Comparison of ENCODE assay signal across 16 cellular contexts in the genomic region with DNA sequence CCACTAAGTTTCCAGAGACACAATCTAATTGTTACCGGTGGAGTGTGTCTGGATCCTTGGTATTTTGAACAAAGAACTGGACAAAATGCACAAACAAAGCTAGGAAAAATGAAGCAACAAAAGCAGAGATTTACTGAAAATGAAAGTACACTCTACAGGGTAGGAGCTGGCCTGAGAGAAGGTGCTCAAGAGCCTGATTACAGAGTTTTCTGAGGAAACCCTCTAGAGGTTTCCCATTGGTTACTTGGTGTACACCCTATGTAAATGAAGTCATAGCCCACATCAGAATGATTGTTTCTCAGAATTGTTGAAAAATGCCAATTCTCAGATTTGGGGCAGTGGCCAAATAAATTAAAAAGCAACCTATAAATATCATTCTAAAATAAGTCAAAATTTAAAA.
A peak's percentile ranks its signal among the peaks of the same experiment; 100 is the strongest.
DNase-seq lines count a peak whose midpoint lies in the region; ATAC-seq and TF ChIP-seq lines count a peak whose summit lies in the region.
"Had no signal": no experiment of that assay in that cellular context is flagged by ENCODE, and none has a peak within 500 bp of the region (broad histone marks: within the 10 kb centered on the region; RNA-seq: fewer than 3 reads in every experiment).

No MANE protein-coding gene starts in this region.

- TF ChIP-seq EP300 in SK-N-SH (IDR thresholded peaks at IDR 0.05; ENCODE audit: borderline replicate concordance in 1 of 2, low read depth in 1 of 2, low read length in 1 of 2), result no peak

- no peaks in the 10 kb centered on the region for H3K36me3 ChIP-seq in SK-N-SH (replicated peaks in 1 of 2; ENCODE audit: control insufficient read depth in 1 of 2, insufficient read depth in 2 of 2, low read length in 1 of 2)
- no peaks in the 10 kb centered on the region for H3K36me3 ChIP-seq in MM.1S (replicated peaks; ENCODE audit: insufficient read depth, low read length)

- TF ChIP-seq CTCF in SK-N-SH (IDR thresholded peaks at IDR 0.05) (no peak), MM.1S (IDR thresholded peaks at IDR 0.05; ENCODE audit: low read length) (no peak)

- DNase-seq in SK-N-SH (no peak), MM.1S (peak; percentile 18), SK-MEL-5 (ENCODE audit: low read depth, low spot score) (peak; percentile 68), NCI-H2081 (lab: John Stamatoyannopoulos, UW) (no peak), left cardiac atrium (no peak)
- DNase-seq: 8988T; C1 segment of cervical spinal cord; Calu3; CD4-positive, alpha-beta T cell; DMS 273 treated with DMSO at 0.1 percent for 48 hours; DMS79; EL; HCEC 1CT; HFFc6 had no signal

- H4K20me1 ChIP-seq in SK-N-SH (ENCODE audit: insufficient read depth) (no peaks in the 10 kb centered on the region), MM.1S (ENCODE audit: insufficient read depth, low read length) (no peaks in the 10 kb centered on the region)

- POLR2A ChIA-PET in SK-N-SH (lab: Yijun Ruan, JAX), result no interaction called here

- H3K27me3 ChIP-seq in SK-N-SH (ENCODE audit: insufficient read depth), result no peaks in the 10 kb centered on the region; the same call in 1 of the 2 replicates
- no peaks in the 10 kb centered on the region for H3K27me3 ChIP-seq in MM.1S (replicated peaks; ENCODE audit: insufficient read depth, low read length)

- intact Hi-C loops in left cardiac atrium (cut with DNase I), result no loop called here

- H3K4me3 ChIP-seq in SK-N-SH (ENCODE audit: low read depth in 2 of 2, low read length in 1 of 2), result no peak overlapping the region
- no peak overlapping the region for H3K4me3 ChIP-seq in MM.1S (ENCODE audit: low read length)

- H3F3A ChIP-seq in SK-N-SH (replicated peaks; ENCODE audit: insufficient read depth) (no peaks in the 10 kb centered on the region), MM.1S (ENCODE audit: insufficient read depth, low read length) (no peaks in the 10 kb centered on the region)

- ATAC-seq in SK-N-SH treated with all-trans-retinoic acid at 6 μM for 48 hours (peak; percentile 53; the same call in 1 of the 3 replicates), left cardiac atrium (no peak), HG03108 (IDR thresholded peaks at IDR 0.05; ENCODE audit: unreplicated experiment) (no peak)

- WGBS in SK-N-SH (ENCODE audit: low lambda C conversion rate), result 50% methylated on average over 1 of the region's 1 CpG

- in situ Hi-C loops in SK-MEL-5 (cut with HindIII; ENCODE audit: low pct_unique_long_range_greater_than_20kb, low sequenced_read_pairs), result no loop called here

- H3K4me2 ChIP-seq in SK-N-SH, result no peak overlapping the region
- H3K4me2 ChIP-seq in MM.1S (ENCODE audit: low read depth, low read length), result no peak overlapping the region

- no peaks in the 10 kb centered on the region for H3K79me2 ChIP-seq in SK-N-SH (ENCODE audit: insufficient read depth)
- H3K79me2 ChIP-seq in MM.1S (ENCODE audit: low read length), result no peaks in the 10 kb centered on the region

- H2AFZ ChIP-seq in SK-N-SH (ENCODE audit: low read depth), result no peak overlapping the region
- no peak overlapping the region for H2AFZ ChIP-seq in MM.1S (ENCODE audit: low read length)

- CTCF ChIA-PET in SK-N-SH (lab: Yijun Ruan, JAX), result interaction anchor here (0.6 kb wide), 1 partner anchor 86 kb away, joined by 3 read pairs; no protein-coding TSS in a partner anchor

- no peak for TF ChIP-seq RAD21 in SK-N-SH (IDR thresholded peaks at IDR 0.05; ENCODE audit: low read length)

- H3K9me3 ChIP-seq in SK-N-SH, result no peaks in the 10 kb centered on the region
- no peaks in the 10 kb centered on the region for H3K9me3 ChIP-seq in MM.1S (replicated peaks; ENCODE audit: insufficient read depth, low read length)

- no peaks in the 10 kb centered on the region for H3K9me2 ChIP-seq in SK-N-SH
- H3K9me2 ChIP-seq in MM.1S (replicated peaks; ENCODE audit: insufficient read depth, low read length), result no peaks in the 10 kb centered on the region

- H3K27ac ChIP-seq in SK-N-SH (ENCODE audit: low read depth in 2 of 2, low read length in 1 of 2) (no peak overlapping the region), MM.1S (ENCODE audit: low read length) (no peak overlapping the region)

- no peaks in the 10 kb centered on the region; a peak in 1 of 4 replicates for H3K4me1 ChIP-seq in SK-N-SH (ENCODE audit: control insufficient read depth in 1 of 2, insufficient read depth in 2 of 2, low read depth in 1 of 2, low read length in 1 of 2)
- no peaks in the 10 kb centered on the region for H3K4me1 ChIP-seq in MM.1S (ENCODE audit: low read length)

- H3K9ac ChIP-seq in SK-N-SH, result no peak overlapping the region
- no peak overlapping the region for H3K9ac ChIP-seq in MM.1S (ENCODE audit: low read length)

TF ChIP-seq in SK-N-SH treated with all-trans-retinoic acid at 6 μM for 48 hours, 23 proteins besides CTCF, POLR2A, EP300 and RAD21:
- no peak for TF ChIP-seq ISL1 (CRISPR knock-in tag; IDR thresholded peaks at IDR 0.05)

TF ChIP-seq in SK-N-SH, 30 proteins besides CTCF, POLR2A, EP300 and RAD21:
- TF ChIP-seq FOXM1 (IDR thresholded peaks at IDR 0.05; ENCODE audit: low read depth), result no peak
- TF ChIP-seq FOSL2 (IDR thresholded peaks at IDR 0.05; ENCODE audit: borderline replicate concordance, low read depth), result no peak
- TF ChIP-seq NRF1 (IDR thresholded peaks at IDR 0.05; ENCODE audit: low read depth, low read length), result no peak
- TF ChIP-seq EZH2phosphoT487 (IDR thresholded peaks at IDR 0.05; ENCODE audit: borderline replicate concordance, low read depth), result no peak
- no peak for TF ChIP-seq MXI1 (IDR thresholded peaks at IDR 0.05; ENCODE audit: low read depth, low read length)
- TF ChIP-seq, protein P1, sequence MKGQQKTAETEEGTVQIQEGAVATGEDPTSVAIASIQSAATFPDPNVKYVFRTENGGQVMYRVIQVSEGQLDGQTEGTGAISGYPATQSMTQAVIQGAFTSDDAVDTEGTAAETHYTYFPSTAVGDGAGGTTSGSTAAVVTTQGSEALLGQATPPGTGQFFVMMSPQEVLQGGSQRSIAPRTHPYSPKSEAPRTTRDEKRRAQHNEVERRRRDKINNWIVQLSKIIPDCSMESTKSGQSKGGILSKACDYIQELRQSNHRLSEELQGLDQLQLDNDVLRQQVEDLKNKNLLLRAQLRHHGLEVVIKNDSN (IDR thresholded peaks at IDR 0.05; ENCODE audit: borderline replicate concordance, low read depth), result no peak

Comparison
In these comparisons a context has a peak if more than half of its experiments do, and no peak if none do; other contexts are left out.
1. DNase-seq: peak in MM.1S (single experiment) and SK-MEL-5 (single experiment); none in SK-N-SH (single experiment), NCI-H2081 (0 of 2) and left cardiac atrium (single experiment).